Comparison of ENCODE assay signal across 13 cellular contexts in genomic region chr3:59127071-59127470, GRCh38.
A peak's percentile ranks its signal among the peaks of the same experiment; 100 is the strongest.
DNase-seq lines count a peak whose midpoint lies in the region; ATAC-seq and TF ChIP-seq lines count a peak whose summit lies in the region.
"Had no signal": no experiment of that assay in that cellular context is flagged by ENCODE, and none has a peak within 500 bp of the region (broad histone marks: within the 10 kb centered on the region; RNA-seq: fewer than 3 reads in every experiment).

No MANE protein-coding gene starts in this region.

- H4K91ac ChIP-seq in mesenchymal stem cell (ENCODE audit: low read length) = no peak overlapping the region

- no peak overlapping the region for H2BK12ac ChIP-seq in mesenchymal stem cell (ENCODE audit: low read length in 2 of 2)

- DNase-seq in AG09309 (ENCODE audit: low read depth) (peak; percentile 86), MG63 (peak; percentile 58), dedifferentiated amniotic fluid mesenchymal stem cell (ENCODE audit: extremely low spot score) (peak; percentile 77), mesenchymal stem cell (peak; percentile 73), body of pancreas (no peak), NCI-H2107 treated with DMSO at 0.1 percent for 48 hours (lab: John Stamatoyannopoulos, UW; ENCODE audit: unreplicated experiment) (no peak), NCI-H2107 (lab: John Stamatoyannopoulos, UW) (no peak)
- DNase-seq: C1 segment of cervical spinal cord, NCI-H1092 treated with DMSO at 0.1 percent for 48 hours, T-helper 9 cell had no signal

- no peak overlapping the region for H3K14ac ChIP-seq in mesenchymal stem cell (ENCODE audit: low read length in 2 of 2)

- ATAC-seq in body of pancreas (no peak), HG03159 (IDR thresholded peaks at IDR 0.05; ENCODE audit: unreplicated experiment) (no peak)
- ATAC-seq: left lobe of liver had no signal

- H2AFZ ChIP-seq in mesenchymal stem cell (ENCODE audit: low read depth, low read length) = no peak overlapping the region

- no peak overlapping the region for H3K4me3 ChIP-seq in AG09309 (ENCODE audit: control insufficient read depth, low read depth, low read length)
- no peak overlapping the region for H3K4me3 ChIP-seq in MG63
- no peak overlapping the region for H3K4me3 ChIP-seq in mesenchymal stem cell (ENCODE audit: insufficient read depth in 1 of 2, low read depth in 1 of 2, low read length in 2 of 2)
- no peak overlapping the region for H3K4me3 ChIP-seq in body of pancreas

- no peak for TF ChIP-seq CTCF in AG09309 (IDR thresholded peaks at IDR 0.05; ENCODE audit: control insufficient read depth, insufficient read depth, low read depth, low read length, missing control alignments)
- no peak for TF ChIP-seq CTCF in body of pancreas (IDR thresholded peaks at IDR 0.05)

- no peak overlapping the region for H2AK5ac ChIP-seq in mesenchymal stem cell (ENCODE audit: low read length, severe bottlenecking)

- H3K4me1 ChIP-seq in mesenchymal stem cell (ENCODE audit: control insufficient read depth, insufficient read depth, low read depth, low read length) = peaks cover 2% of the 10 kb centered on the region
- no peaks in the 10 kb centered on the region for H3K4me1 ChIP-seq in body of pancreas

- H3K9me3 ChIP-seq in MG63 (no peaks in the 10 kb centered on the region), mesenchymal stem cell (ENCODE audit: control insufficient read depth, low read length) (no peaks in the 10 kb centered on the region), body of pancreas (no peaks in the 10 kb centered on the region)

- TF ChIP-seq POLR2A in body of pancreas (IDR thresholded peaks at IDR 0.05) = no peak

- H3K36me3 ChIP-seq in MG63 = no peaks in the 10 kb centered on the region
- no peaks in the 10 kb centered on the region for H3K36me3 ChIP-seq in mesenchymal stem cell (ENCODE audit: control insufficient read depth in 1 of 2, insufficient read depth in 2 of 2, low read depth in 1 of 2, low read length in 2 of 2)
- H3K36me3 ChIP-seq in body of pancreas (replicated peaks in 1 of 2; ENCODE audit: insufficient read depth in 1 of 2, low read depth in 2 of 2) = no peaks in the 10 kb centered on the region

- H4K8ac ChIP-seq in mesenchymal stem cell (ENCODE audit: low read length) = no peak overlapping the region

- H2BK15ac ChIP-seq in mesenchymal stem cell (ENCODE audit: low read depth, poor library complexity, severe bottlenecking) = no peak overlapping the region

- no peak overlapping the region for H3K18ac ChIP-seq in mesenchymal stem cell (ENCODE audit: low read depth in 1 of 2, low read length in 2 of 2)

- H2BK5ac ChIP-seq in mesenchymal stem cell (ENCODE audit: low read depth, low read length, poor library complexity, severe bottlenecking) = no peak overlapping the region

- intact Hi-C loops in body of pancreas (cut with DNase I) = no loop called here

- H3K27me3 ChIP-seq in MG63 (no peaks in the 10 kb centered on the region), mesenchymal stem cell (ENCODE audit: control insufficient read depth in 1 of 2, insufficient read depth in 1 of 2, low read length in 2 of 2) (no peaks in the 10 kb centered on the region), body of pancreas (no peaks in the 10 kb centered on the region)

- H3K4me2 ChIP-seq in mesenchymal stem cell (ENCODE audit: low read length, poor library complexity, severe bottlenecking) = no peak overlapping the region

- no peak overlapping the region for H3K9ac ChIP-seq in mesenchymal stem cell (ENCODE audit: low read length)

- no peak overlapping the region for H3K4ac ChIP-seq in mesenchymal stem cell (ENCODE audit: low read depth in 1 of 2, low read length in 2 of 2)

- H3K79me1 ChIP-seq in mesenchymal stem cell (replicated peaks; ENCODE audit: low read length, poor library complexity, severe bottlenecking) = no peaks in the 10 kb centered on the region

- H3K23ac ChIP-seq in mesenchymal stem cell (ENCODE audit: low read length in 2 of 2) = no peak overlapping the region

- no peak overlapping the region for H2BK120ac ChIP-seq in mesenchymal stem cell (ENCODE audit: low read depth, low read length)

- H3K27ac ChIP-seq in mesenchymal stem cell (ENCODE audit: low read length, poor library complexity, severe bottlenecking) = no peak overlapping the region
- no peak overlapping the region for H3K27ac ChIP-seq in body of pancreas
- H3K27ac ChIP-seq: HL-60 had no signal

Comparison
In these comparisons a context has a peak if more than half of its experiments do, and no peak if none do; other contexts are left out.
1. DNase-seq: peak in AG09309 (single experiment), MG63 (single experiment), dedifferentiated amniotic fluid mesenchymal stem cell (single experiment) and mesenchymal stem cell (single experiment); none in body of pancreas (0 of 4), NCI-H2107 treated with DMSO at 0.1 percent for 48 hours (single experiment) and NCI-H2107 (single experiment).